In genomic region chr7:32611700-32612099, GRCh38 we compare ENCODE assay signal across 22 cellular contexts.
A peak's percentile ranks its signal among the peaks of the same experiment; 100 is the strongest.
DNase-seq lines count a peak whose midpoint lies in the region; ATAC-seq, FAIRE-seq and TF ChIP-seq lines count a peak whose summit lies in the region.
"Had no signal": no experiment of that assay in that cellular context is flagged by ENCODE, and none has a peak within 500 bp of the region (broad histone marks: within the 10 kb centered on the region; RNA-seq: fewer than 3 reads in every experiment).

No MANE protein-coding gene starts in this region.

- no peak overlapping the region for H3K9ac ChIP-seq in HUES48 (ENCODE audit: low read depth, low read length)
- H3K9ac ChIP-seq in HepG2 (ENCODE audit: insufficient read depth, low read depth, low read length): no peak overlapping the region
- H3K9ac ChIP-seq: parathyroid adenoma had no signal

- no TSS peak for BruUV-seq in HepG2 (replicated peaks; lab: Mats Ljungman, UMichigan)

- H3K9me3 ChIP-seq in HUES48 (ENCODE audit: control insufficient read depth, insufficient read depth, low read length) (no peaks in the 10 kb centered on the region), right atrium auricular region (no peaks in the 10 kb centered on the region), pancreas (no peaks in the 10 kb centered on the region), WERI-Rb-1 (ENCODE audit: severe bottlenecking) (no peaks in the 10 kb centered on the region), HepG2 (ENCODE audit: low read length) (no peaks in the 10 kb centered on the region)
- H3K9me3 ChIP-seq: HAP-1 had no signal

- CTCF ChIA-PET in HepG2 (lab: Yijun Ruan, JAX; ENCODE audit: low intra/inter-chr PET ratio, low total read pairs): no interaction called here

- peak overlapping the region; percentile 58 for H3K27ac ChIP-seq in HUES48 (ENCODE audit: low read depth, low read length)
- H3K27ac ChIP-seq in coronary artery: peak overlapping the region; percentile 7 to 14
- peak overlapping the region; percentile 20 to 44 for H3K27ac ChIP-seq in right atrium auricular region
- peak overlapping the region; percentile 22 for H3K27ac ChIP-seq in substantia nigra (ENCODE audit: low read depth, low read length, poor library complexity, severe bottlenecking)
- H3K27ac ChIP-seq in pancreas: no peak overlapping the region
- no peak overlapping the region for H3K27ac ChIP-seq in WERI-Rb-1
- H3K27ac ChIP-seq in HepG2 (ENCODE audit: extremely low read length, insufficient read depth, low read length): no peak overlapping the region
- H3K27ac ChIP-seq: parathyroid adenoma had no signal

- intact Hi-C loops in pancreas (cut with DNase I): no loop called here
- intact Hi-C loops in HepG2 (cut with micrococcal nuclease; ENCODE audit: unreplicated experiment): no loop called here

- H3K4me1 ChIP-seq in HUES48 (ENCODE audit: control insufficient read depth, insufficient read depth, low read length): peaks cover 14% of the 10 kb centered on the region
- peaks cover 0 to 14% of the 10 kb centered on the region in 2 donors for H3K4me1 ChIP-seq in right atrium auricular region
- no peaks in the 10 kb centered on the region for H3K4me1 ChIP-seq in pancreas
- H3K4me1 ChIP-seq in HepG2 (ENCODE audit: insufficient read depth, low read length): peaks cover 10% of the 10 kb centered on the region; the same call in 1 of the 2 replicates
- H3K4me1 ChIP-seq: HAP-1, parathyroid adenoma had no signal

- H3K27me3 ChIP-seq in HUES48 (ENCODE audit: control insufficient read depth, insufficient read depth, low read length): no peaks in the 10 kb centered on the region
- no peaks in the 10 kb centered on the region for H3K27me3 ChIP-seq in right atrium auricular region
- H3K27me3 ChIP-seq in pancreas: no peaks in the 10 kb centered on the region
- no peaks in the 10 kb centered on the region for H3K27me3 ChIP-seq in WERI-Rb-1 (ENCODE audit: insufficient read depth, low read depth, severe bottlenecking)
- H3K27me3 ChIP-seq in HepG2 (ENCODE audit: control insufficient read depth in 1 of 2, insufficient read depth in 2 of 2, low read length in 2 of 2): no peaks in the 10 kb centered on the region

- H3K79me2 ChIP-seq in HepG2 (ENCODE audit: insufficient read depth, low read length): no peaks in the 10 kb centered on the region
- H3K79me2 ChIP-seq: parathyroid adenoma had no signal

- FAIRE-seq in pancreas (lab: Jason Lieb, UNC) (no peak), HepG2 (lab: Jason Lieb, UNC) (no peak)
- FAIRE-seq: GM12891 had no signal

- TF ChIP-seq RAD21 in HepG2 (CRISPR knock-in tag; IDR thresholded peaks at IDR 0.05): no peak

- ATAC-seq in pancreas (no peak), HepG2 (no peak)
- ATAC-seq: stimulated activated naive CD8-positive, alpha-beta T cell treated with anti-CD3 and anti-CD28 coated beads, Interleukin-15, amount 100 ng/mL, for 72 hours had no signal

- H3K4me2 ChIP-seq in HepG2 (ENCODE audit: low read depth, low read length): no peak overlapping the region

- POLR2A ChIA-PET in HepG2 (lab: Yijun Ruan, JAX): no interaction called here

- TF ChIP-seq POLR2A in HepG2 (IDR thresholded peaks at IDR 0.05; ENCODE audit: insufficient read depth in 1 of 2, low read depth in 2 of 2, low read length in 2 of 2): no peak

- TF ChIP-seq EP300 in HepG2 (IDR thresholded peaks at IDR 0.05; ENCODE audit: low read depth in 2 of 2, low read length in 2 of 2) (no peak), HepG2 (CRISPR knock-in tag; IDR thresholded peaks at IDR 0.05; ENCODE audit: borderline replicate concordance) (no peak)

- H2AFZ ChIP-seq in HepG2 (ENCODE audit: low read length): no peak overlapping the region
- H2AFZ ChIP-seq: parathyroid adenoma had no signal

- WGBS in pancreas, 2 donors: 52 to 73% methylated on average over 1 of the region's 1 CpG
- 54% methylated on average over 1 of the region's 1 CpG for WGBS in HepG2 (ENCODE audit: low lambda C conversion rate)

- no peaks in the 10 kb centered on the region for H4K20me1 ChIP-seq in HepG2 (ENCODE audit: insufficient read depth, low read length)

- DNase-seq in coronary artery (ENCODE audit: low spot score) (no peak), right atrium auricular region (ENCODE audit: low spot score) (no peak), substantia nigra (lab: John Stamatoyannopoulos, UW) (no peak), pancreas (no peak), superior temporal gyrus (ENCODE audit: extremely low spot score) (no peak), WERI-Rb-1 (no peak), HepG2 (ENCODE audit: low spot score) (no peak)
- DNase-seq: activated B cell treated with CpG ODN at 0.5 μM for 24 hours; activated naive CD4-positive, alpha-beta T cell treated with anti-CD3 and anti-CD28 coated beads, Interleukin-2, amount 10 ng/mL, durations not matched to agents 7 days and 5 days; activated T-cell treated with anti-CD3 and anti-CD28 coated beads, Interleukin-2, amount 50 U/mL, for 48 hours; CD4-positive, CD25-positive, alpha-beta regulatory T cell; erythroblast; MM.1S; NCI-H748 treated with DMSO at 0.1 percent for 48 hours; OCI-M1; stimulated activated CD4-positive, alpha-beta T cell treated with anti-CD3 and anti-CD28 coated beads, Interleukin-2, amount 100 ng/mL, for 48 hours; stimulated activated naive CD8-positive, alpha-beta T cell treated with anti-CD3 and anti-CD28 coated beads, Interleukin-15, amount 100 ng/mL, for 72 hours; T-helper 2 cell had no signal

- in situ Hi-C loops in HepG2 (cut with HindIII; ENCODE audit: extremely low pct_ligation_motif_present, low pct_unique_long_range_greater_than_20kb): no loop called here

- TF ChIP-seq CTCF in coronary artery (IDR thresholded peaks at IDR 0.05) (no peak), right atrium auricular region (IDR thresholded peaks at IDR 0.05) (no peak), pancreas (IDR thresholded peaks at IDR 0.05) (no peak), WERI-Rb-1 (IDR thresholded peaks at IDR 0.05; ENCODE audit: low read depth, low read length) (no peak), HepG2 (CRISPR knock-in tag; IDR thresholded peaks at IDR 0.05) (no peak)

- H3K4me3 ChIP-seq in HUES48 (ENCODE audit: low read depth, low read length) (no peak overlapping the region), coronary artery (no peak overlapping the region), right atrium auricular region (no peak overlapping the region), pancreas (no peak overlapping the region), WERI-Rb-1 (ENCODE audit: low read depth, low read length) (no peak overlapping the region), HepG2 (replicated peaks in 1 of 3; ENCODE audit: insufficient read depth in 1 of 3, low read depth in 2 of 3, low read length in 3 of 3) (no peak overlapping the region)
- H3K4me3 ChIP-seq: HAP-1 had no signal

- no peaks in the 10 kb centered on the region for H3K36me3 ChIP-seq in HUES48 (ENCODE audit: control insufficient read depth, insufficient read depth, low read length)
- no peaks in the 10 kb centered on the region for H3K36me3 ChIP-seq in right atrium auricular region
- H3K36me3 ChIP-seq in pancreas: no peaks in the 10 kb centered on the region
- no peaks in the 10 kb centered on the region for H3K36me3 ChIP-seq in WERI-Rb-1
- peaks cover 0 to 3% of the 10 kb centered on the region in 2 experiments; a peak in 1 of 5 replicates for H3K36me3 ChIP-seq in HepG2 (replicated peaks in 1 of 2; ENCODE audit: control insufficient read depth in 1 of 2, insufficient read depth in 2 of 2, low read length in 2 of 2)
- H3K36me3 ChIP-seq: HAP-1 had no signal

TF ChIP-seq in HepG2, 621 proteins besides CTCF, POLR2A, EP300 and RAD21:
- no peak for TF ChIP-seq HOXD1 (CRISPR knock-in tag; IDR thresholded peaks at IDR 0.05)
- TF ChIP-seq ZNF337 (CRISPR knock-in tag; IDR thresholded peaks at IDR 0.05; ENCODE audit: borderline replicate concordance, low read depth): no peak
- no peak for TF ChIP-seq GATAD1 (CRISPR knock-in tag; IDR thresholded peaks at IDR 0.05)
- TF ChIP-seq DNMT1 (CRISPR knock-in tag; IDR thresholded peaks at IDR 0.05): no peak
- TF ChIP-seq ZNF460 (CRISPR knock-in tag; IDR thresholded peaks at IDR 0.05; ENCODE audit: borderline replicate concordance): no peak
- no peak for TF ChIP-seq MYPOP (CRISPR knock-in tag; IDR thresholded peaks at IDR 0.05)
- TF ChIP-seq RFXAP (CRISPR knock-in tag; IDR thresholded peaks at IDR 0.05; ENCODE audit: borderline replicate concordance): no peak
- no peak for TF ChIP-seq MBD4 (IDR thresholded peaks at IDR 0.05; ENCODE audit: borderline replicate concordance, low read length)
- TF ChIP-seq ZBTB44 (CRISPR knock-in tag; IDR thresholded peaks at IDR 0.05): no peak
- no peak for TF ChIP-seq ELF1 (CRISPR knock-in tag; IDR thresholded peaks at IDR 0.05)
- no peak for TF ChIP-seq CEBPG (CRISPR knock-in tag; IDR thresholded peaks at IDR 0.05)

Comparison
In these comparisons a context has a peak if more than half of its experiments do, and no peak if none do; other contexts are left out.
1. H3K27ac ChIP-seq: peak in HUES48 (single experiment), coronary artery (2 of 2), right atrium auricular region (2 of 2) and substantia nigra (single experiment); none in pancreas (0 of 4), WERI-Rb-1 (single experiment) and HepG2 (single experiment).